Comparison of ENCODE assay signal across 23 cellular contexts in genomic region chr5:179865471-179866240, GRCh38. TPM values are rescaled to one million over a fixed set of nuclear protein-coding genes. Genes with fewer than 3 reads are reported as not detected.
DNase-seq lines count a peak whose midpoint lies in the region; ATAC-seq and TF ChIP-seq lines count a peak whose summit lies in the region.
"Had no signal": no experiment of that assay in that cellular context is flagged by ENCODE, and none has a peak within 500 bp of the region (broad histone marks: within the 10 kb centered on the region; RNA-seq: fewer than 3 reads in every experiment).

No MANE protein-coding gene starts in this region.

- H3K79me2 ChIP-seq in GM23338 (replicated peaks; ENCODE audit: insufficient read depth), result no peaks in the 10 kb centered on the region

- no peaks in the 10 kb centered on the region for H3K36me3 ChIP-seq in GM23338 (ENCODE audit: insufficient read depth)
- H3K36me3 ChIP-seq: uterus had no signal

- H3K4me1 Mint-ChIP-seq in CD14-positive monocyte (peaks cover 8% of the 10 kb centered on the region), GM23338 (peaks cover 8% of the 10 kb centered on the region)
- H3K4me1 Mint-ChIP-seq: CD4-positive, alpha-beta memory T cell; central memory CD8-positive, alpha-beta T cell had no signal

- H2AFZ ChIP-seq in GM23338, result no peak overlapping the region

- 0 out of 2 replicates have a peak, but pooled peaks cover under 1% of the 10 kb centered on the region for H3K4me1 ChIP-seq in GM23338 (ENCODE audit: insufficient read depth)
- H3K4me1 ChIP-seq: uterus had no signal

- no peaks in the 10 kb centered on the region for H3K9me2 ChIP-seq in GM23338 (ENCODE audit: insufficient read depth)

- H3F3A ChIP-seq in GM23338 (replicated peaks; ENCODE audit: low read depth), result peaks cover under 1% of the 10 kb centered on the region; the same call in 1 of the 2 replicates

- H3K27ac ChIP-seq in RWPE1 (peak overlapping the region; percentile 69), GM23338 (ENCODE audit: low read depth) (no peak overlapping the region)
- H3K27ac ChIP-seq: gastrocnemius medialis, KMS-11, suprapubic skin, uterus had no signal

- no peak overlapping the region for H3K4me2 ChIP-seq in GM23338
- H3K4me2 ChIP-seq: KMS-11 had no signal

- H3K36me3 Mint-ChIP-seq in CD14-positive monocyte, result peaks cover 71 to 80% of the 10 kb centered on the region in 2 donors
- peaks cover 45% of the 10 kb centered on the region for H3K36me3 Mint-ChIP-seq in GM23338 (ENCODE audit: low read depth)

- H3K27ac Mint-ChIP-seq in CD14-positive monocyte, result peak overlapping the region in 2 of 7 donors; percentile 18 to 27
- no peak overlapping the region for H3K27ac Mint-ChIP-seq in GM23338
- H3K27ac Mint-ChIP-seq: activated naive CD4-positive, alpha-beta T cell treated with anti-CD3 and anti-CD28 coated beads for 36 hours had no signal

- no peak overlapping the region for H3K4me3 ChIP-seq in GM23338
- H3K4me3 ChIP-seq: esophagus squamous epithelium, gastrocnemius medialis, suprapubic skin, uterus had no signal

- intact Hi-C loops in CD14-positive monocyte (cut with micrococcal nuclease) (no loop called here), posterior vena cava (cut with DNase I) (no loop called here)

- H3K27me3 Mint-ChIP-seq in CD14-positive monocyte (ENCODE audit: low read depth in 3 of 3) (peaks cover 0 to 2% (median 0%) of the 10 kb centered on the region in 3 donors), GM23338 (ENCODE audit: insufficient read depth, low read depth, poor library complexity) (peaks cover 7% of the 10 kb centered on the region)
- H3K27me3 Mint-ChIP-seq: CD4-positive, alpha-beta memory T cell; central memory CD8-positive, alpha-beta T cell; naive B cell had no signal

- DNase-seq in CD14-positive monocyte (ENCODE audit: low spot score) (peak; percentile 35), RWPE1 (ENCODE audit: low spot score) (peak; percentile 60), posterior vena cava (ENCODE audit: low spot score) (peak; percentile 79), GM23338 (ENCODE audit: low spot score) (no peak), UCSD-AML1 (lab: John Stamatoyannopoulos, UW; ENCODE audit: unreplicated experiment) (no peak)
- DNase-seq: activated naive CD4-positive, alpha-beta T cell treated with anti-CD3 and anti-CD28 coated beads for 36 hours; CD4-positive, alpha-beta memory T cell; effector CD4-positive, alpha-beta T cell; esophagus squamous epithelium; gastrocnemius medialis; naive B cell; NCI-H187; NCI-H2227 treated with DMSO at 0.1 percent for 48 hours; NCI-H748 treated with DMSO at 0.1 percent for 48 hours; Right ventricle myocardium superior; T1000; uterus had no signal

- H3K4me3 Mint-ChIP-seq in CD14-positive monocyte, result no peak overlapping the region
- no peak overlapping the region for H3K4me3 Mint-ChIP-seq in GM23338
- H3K4me3 Mint-ChIP-seq: activated naive CD4-positive, alpha-beta T cell treated with anti-CD3 and anti-CD28 coated beads for 36 hours; CD4-positive, alpha-beta memory T cell; central memory CD8-positive, alpha-beta T cell; naive B cell had no signal

- no peak for TF ChIP-seq CTCF in CD14-positive monocyte (IDR thresholded peaks at IDR 0.05)
- no peak for TF ChIP-seq CTCF in RWPE1 (conservative IDR thresholded peaks at IDR 0.05; ENCODE audit: low read depth)
- TF ChIP-seq CTCF in GM23338 (conservative IDR thresholded peaks at IDR 0.05; ENCODE audit: low read depth in 2 of 2), result no peak

- POLR2A ChIA-PET in RWPE1 (lab: Yijun Ruan, JAX; ENCODE audit: low non-redundant PET), result no interaction called here

- H3K9me3 Mint-ChIP-seq in CD14-positive monocyte (peaks cover 0 to 6% (median 0%) of the 10 kb centered on the region in 7 donors), GM23338 (peaks cover 10% of the 10 kb centered on the region)
- H3K9me3 Mint-ChIP-seq: activated naive CD4-positive, alpha-beta T cell treated with anti-CD3 and anti-CD28 coated beads for 36 hours; CD4-positive, alpha-beta memory T cell; central memory CD8-positive, alpha-beta T cell; naive B cell had no signal

- no peaks in the 10 kb centered on the region; the same call in 1 of the 2 replicates for H4K20me1 ChIP-seq in GM23338 (replicated peaks; ENCODE audit: insufficient read depth)

- H3K27me3 ChIP-seq in GM23338 (ENCODE audit: insufficient read depth), result no peaks in the 10 kb centered on the region
- H3K27me3 ChIP-seq: esophagus squamous epithelium, gastrocnemius medialis, suprapubic skin, uterus had no signal

- CTCF ChIA-PET in RWPE1 (lab: Yijun Ruan, JAX), result no interaction called here

- ATAC-seq in esophagus mucosa (peak; percentile 58), GM23338 (no peak), GM18511 (IDR thresholded peaks at IDR 0.05; ENCODE audit: unreplicated experiment) (no peak)
- ATAC-seq: gastrocnemius medialis, sciatic nerve had no signal

TF ChIP-seq in GM23338, 12 proteins besides CTCF, POLR2A, EP300 and RAD21 (continues in another document):
- TF ChIP-seq CREB1 (CRISPR knock-in tag; IDR thresholded peaks at IDR 0.05; ENCODE audit: low read depth) (no peak), ETS1 (IDR thresholded peaks at IDR 0.05) (no peak), ZNF114 (CRISPR knock-in tag; IDR thresholded peaks at IDR 0.05) (no peak), EZH2 (IDR thresholded peaks at IDR 0.05; ENCODE audit: low read depth, unreplicated experiment) (no peak), REST (IDR thresholded peaks at IDR 0.05; ENCODE audit: unreplicated experiment) (no peak), STAT1 (IDR thresholded peaks at IDR 0.05; ENCODE audit: unreplicated experiment) (no peak)

RNA-seq across cellular contexts. Expression of gene MRNIP, which starts 7.0 kb away (rescaled TPM):
- polyA plus RNA-seq in CD14-positive monocyte, result 1 to 10 TPM; 1.2 to 1.4 TPM
- total RNA-seq in esophagus mucosa, result 8.3 TPM
- 10 to 100 TPM; 17.3 to 20.1 TPM for total RNA-seq in posterior vena cava
- total RNA-seq in GM23338 (2014; rRNA removed; shearing (Covaris generic)), result 29.4 and 34.4 TPM in 2 replicates
- 18.0 and 18.2 TPM in 2 replicates for polyA plus RNA-seq in GM23338 (2016; fragmentation: Nextera tagmentation; extraction: Ambion mirVana)

RNA-seq across cellular contexts. Expression of gene TBC1D9B, which starts 42.0 kb away (rescaled TPM):
- polyA plus RNA-seq in CD14-positive monocyte, result 10 to 100 TPM; 13.4 to 26.3 TPM
- total RNA-seq in esophagus mucosa, result 66.3 TPM
- total RNA-seq in posterior vena cava, result 10 to 100 TPM; 85.0 to 90.5 TPM
- 34.5 and 38.0 TPM in 2 replicates for total RNA-seq in GM23338 (2014; rRNA removed; shearing (Covaris generic))
- polyA plus RNA-seq in GM23338 (2016; fragmentation: Nextera tagmentation; extraction: Ambion mirVana), result 17.1 and 19.0 TPM in 2 replicates

RNA-seq across cellular contexts. Expression of gene SQSTM1, which starts 45.0 kb away (rescaled TPM):
- 100 to 1,000 TPM; 275 to 312 TPM for polyA plus RNA-seq in CD14-positive monocyte
- total RNA-seq in esophagus mucosa, result 126 TPM
- 100 to 1,000 TPM; 245 to 333 TPM for total RNA-seq in posterior vena cava
- 83.6 and 92.6 TPM in 2 replicates for total RNA-seq in GM23338 (2014; rRNA removed; shearing (Covaris generic))
- 52.5 and 58.0 TPM in 2 replicates for polyA plus RNA-seq in GM23338 (2016; fragmentation: Nextera tagmentation; extraction: Ambion mirVana)

RNA-seq across cellular contexts. Expression of gene MGAT4B, which starts 59.0 kb away (rescaled TPM):
- polyA plus RNA-seq in CD14-positive monocyte (10 to 100 TPM; 12.4 to 14.3 TPM), GM23338 (2016; fragmentation: Nextera tagmentation; extraction: Ambion mirVana) (32.3 and 37.7 TPM in 2 replicates)
- total RNA-seq in esophagus mucosa (72.1 TPM), posterior vena cava (10 to 100 TPM; 54.6 to 62.8 TPM)
- total RNA-seq in GM23338 (2014; rRNA removed; shearing (Covaris generic)), result 101 and 102 TPM in 2 replicates

Comparison
In these comparisons a context has a peak if more than half of its experiments do, and no peak if none do; other contexts are left out.
1. DNase-seq: peak in CD14-positive monocyte (single experiment), RWPE1 (single experiment) and posterior vena cava (single experiment); none in GM23338 (single experiment) and UCSD-AML1 (single experiment).